Comparison of ENCODE assay signal across 2 cellular contexts in the genomic region with DNA sequence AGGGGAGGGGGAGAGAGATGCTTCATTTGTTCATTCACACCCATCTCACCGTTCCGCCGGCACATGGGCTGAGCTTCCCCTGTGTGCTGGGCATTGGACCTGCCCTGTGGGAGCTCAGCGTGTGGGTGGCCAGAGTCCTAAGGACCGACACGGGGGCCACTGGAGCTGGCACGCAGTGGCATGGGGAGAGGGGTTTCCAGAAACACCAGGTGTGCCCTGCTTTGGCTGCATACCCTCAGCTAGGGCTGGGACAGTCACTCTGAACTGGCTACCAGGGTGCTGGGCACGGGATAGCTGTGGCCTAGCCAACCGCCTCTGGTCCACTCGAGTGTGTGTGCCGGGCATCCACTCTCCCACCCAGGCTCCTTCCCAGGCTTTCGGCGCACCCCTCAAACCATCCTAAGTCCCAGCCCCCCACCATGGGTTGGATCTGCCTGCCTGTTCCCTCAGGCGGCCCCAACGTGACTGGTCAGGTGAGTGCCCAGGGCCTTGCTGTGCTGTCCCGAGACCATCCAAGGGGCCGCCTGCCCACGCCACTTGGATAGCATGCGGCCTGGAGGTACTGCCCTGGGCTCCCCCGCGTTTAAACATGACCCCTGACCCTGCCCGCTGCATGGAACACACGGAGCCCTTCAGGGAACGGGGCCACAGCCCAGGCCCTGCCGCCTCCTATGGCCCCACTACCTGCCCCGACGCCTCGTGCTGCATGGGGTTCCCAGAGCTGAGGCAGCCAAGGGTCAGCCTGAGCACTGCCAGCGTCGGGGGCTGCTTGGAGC.
A peak's percentile ranks its signal among the peaks of the same experiment; 100 is the strongest.
TF ChIP-seq lines count a peak whose summit lies in the region.

No MANE protein-coding gene starts in this region.

TF ChIP-seq in WTC11, 78 proteins besides CTCF, POLR2A, EP300 and RAD21:
- TF ChIP-seq ZNF121 (CRISPR knock-in tag; IDR thresholded peaks at IDR 0.05) (peak; percentile 39; the same call in 1 of the 2 replicates), TEAD4 (CRISPR knock-in tag; IDR thresholded peaks at IDR 0.05) (no peak)

TF ChIP-seq in HepG2, 621 proteins besides CTCF, POLR2A, EP300 and RAD21:
- TF ChIP-seq ZNF644 (CRISPR knock-in tag; IDR thresholded peaks at IDR 0.05; ENCODE audit: low read depth) (no peak), ZNF121 (CRISPR knock-in tag; IDR thresholded peaks at IDR 0.05) (peak; percentile 76), HNRNPL (IDR thresholded peaks at IDR 0.05; ENCODE audit: low read depth, low read length) (0 out of 2 replicates have a peak, but pooled peaks have one; percentile 31)
TF ChIP-seq in HepG2: peak in this region for 2.
